16 cellular contexts compared by ENCODE assay signal in the genomic region with DNA sequence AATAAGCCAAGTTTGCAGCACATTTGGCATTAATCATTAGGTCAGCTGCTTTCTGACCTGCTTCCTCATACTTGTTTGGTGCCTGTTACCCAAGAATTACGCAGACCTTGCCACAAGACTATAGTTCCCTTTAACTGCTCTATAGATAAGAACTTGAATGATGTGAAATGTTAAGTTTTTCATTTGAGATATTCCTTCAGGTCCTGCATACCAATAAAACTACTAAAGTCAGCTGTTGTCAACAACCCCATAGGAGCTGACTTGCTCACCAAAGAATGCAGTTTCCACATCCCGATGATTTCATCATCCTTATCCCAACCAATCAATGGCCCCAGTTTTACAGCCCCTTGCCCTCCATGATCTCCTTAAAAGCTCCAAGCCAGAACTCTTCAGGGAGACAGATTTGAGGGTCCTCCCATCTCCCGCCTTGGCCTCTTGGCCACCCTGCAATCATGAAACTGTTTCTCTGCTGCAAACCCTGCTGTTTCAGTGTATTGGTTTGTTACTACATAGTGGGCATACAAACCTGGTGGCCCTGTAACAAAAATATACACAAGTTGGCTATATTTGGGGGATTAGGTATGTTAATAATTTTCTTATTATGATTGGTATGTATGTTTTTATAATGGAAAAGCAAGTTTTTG.
DNase-seq lines count a peak whose midpoint lies in the region; ATAC-seq and TF ChIP-seq lines count a peak whose summit lies in the region.
"Had no signal": no experiment of that assay in that cellular context is flagged by ENCODE, and none has a peak within 500 bp of the region (broad histone marks: within the 10 kb centered on the region; RNA-seq: fewer than 3 reads in every experiment).

No MANE protein-coding gene starts in this region.

- no peak overlapping the region for H3K4me3 ChIP-seq in choroid plexus epithelial cell (ENCODE audit: low read depth, low read length)
- H3K4me3 ChIP-seq: GM23248 had no signal

- ATAC-seq in HG02840 (IDR thresholded peaks at IDR 0.05; ENCODE audit: low FRiP score, unreplicated experiment) (no peak), HG02973 (IDR thresholded peaks at IDR 0.05; ENCODE audit: unreplicated experiment) (no peak), HG02981 (IDR thresholded peaks at IDR 0.05; ENCODE audit: unreplicated experiment) (no peak)

- DNase-seq in HuH-7.5 (ENCODE audit: low spot score) (peak; percentile 4), NCI-H226 (peak; percentile 56), choroid plexus epithelial cell (ENCODE audit: low read depth) (peak; percentile 76), iris pigment epithelial cell (ENCODE audit: low read depth) (peak; percentile 11), HK-2 (ENCODE audit: unreplicated experiment) (no peak)
- DNase-seq: C1 segment of cervical spinal cord; Calu3; CD4-positive, alpha-beta memory T cell; COR-L47; DMS53; DMS79 treated with DMSO at 0.1 percent for 48 hours; GM23248; H9 had no signal

- TF ChIP-seq CTCF in choroid plexus epithelial cell (conservative IDR thresholded peaks at IDR 0.05; ENCODE audit: low read depth, low read length), result no peak
